8 cellular contexts compared by ENCODE assay signal in genomic region chr18:69838620-69839411, GRCh38.
DNase-seq lines count a peak whose midpoint lies in the region; ATAC-seq and TF ChIP-seq lines count a peak whose summit lies in the region.

No MANE protein-coding gene starts in this region.

- DNase-seq in activated naive CD4-positive, alpha-beta T cell treated with anti-CD3 and anti-CD28 coated beads, Interleukin-2, amount 50 U/mL, for 72 hours (ENCODE audit: low spot score in 2 of 2) = peak in 1 of 2 donors; percentile 9
- DNase-seq in activated naive CD4-positive, alpha-beta T cell treated with anti-CD3 and anti-CD28 coated beads, Interleukin-2, amount 10 ng/mL, durations not matched to agents 7 days and 5 days = no peak
- DNase-seq in HS-27A (ENCODE audit: low read depth) (peak; percentile 22), WTC11 (ENCODE audit: low spot score) (peak; percentile 76), NCI-H2107 (lab: John Stamatoyannopoulos, UW) (no peak), NK-92 (lab: John Stamatoyannopoulos, UW; ENCODE audit: unreplicated experiment) (no peak)
- peak; percentile 44 for DNase-seq in stimulated activated CD8-positive, alpha-beta memory T cell treated with anti-CD3 and anti-CD28 coated beads, Interleukin-4, amount 100 ng/mL, for 48 hours

- H3K27me3 Mint-ChIP-seq in activated naive CD4-positive, alpha-beta T cell treated with anti-CD3 and anti-CD28 coated beads, Interleukin-2, amount 10 ng/mL, durations not matched to agents 7 days and 5 days = no peaks in the 10 kb centered on the region
- no peaks in the 10 kb centered on the region for H3K27me3 Mint-ChIP-seq in WTC11 (ENCODE audit: low read depth)

- no peaks in the 10 kb centered on the region for H3K9me3 Mint-ChIP-seq in activated naive CD4-positive, alpha-beta T cell treated with anti-CD3 and anti-CD28 coated beads, Interleukin-2, amount 50 U/mL, for 72 hours
- H3K9me3 Mint-ChIP-seq in activated naive CD4-positive, alpha-beta T cell treated with anti-CD3 and anti-CD28 coated beads, Interleukin-2, amount 10 ng/mL, durations not matched to agents 7 days and 5 days = no peaks in the 10 kb centered on the region
- 0 out of 2 replicates have a peak, but pooled peaks cover 3% of the 10 kb centered on the region for H3K9me3 Mint-ChIP-seq in WTC11

- no peak for TF ChIP-seq CTCF in WTC11 (IDR thresholded peaks at IDR 0.05)

- no peaks in the 10 kb centered on the region for H3K4me1 Mint-ChIP-seq in activated naive CD4-positive, alpha-beta T cell treated with anti-CD3 and anti-CD28 coated beads, Interleukin-2, amount 10 ng/mL, durations not matched to agents 7 days and 5 days
- H3K4me1 Mint-ChIP-seq in WTC11 = peaks cover 8% of the 10 kb centered on the region

- CTCF ChIA-PET in activated naive CD4-positive, alpha-beta T cell treated with anti-CD3 and anti-CD28 coated beads, Interleukin-2, amount 10 ng/mL, durations not matched to agents 7 days and 5 days (lab: Charles Lee) = interaction anchor here (0.9 to 1.9 kb wide), 3 partner anchors 18 to 245 kb away, joined by 3 to 5 read pairs (median 4); no protein-coding TSS in a partner anchor
- CTCF ChIA-PET in WTC11 (lab: Charles Lee) = interaction anchor here (0.6 to 1.4 kb wide), 3 partner anchors 16 to 172 kb away, joined by 3 read pairs; no protein-coding TSS in a partner anchor

- H3K36me3 Mint-ChIP-seq in activated naive CD4-positive, alpha-beta T cell treated with anti-CD3 and anti-CD28 coated beads, Interleukin-2, amount 50 U/mL, for 72 hours = peaks cover 0 to 18% of the 10 kb centered on the region in 2 donors
- H3K36me3 Mint-ChIP-seq in activated naive CD4-positive, alpha-beta T cell treated with anti-CD3 and anti-CD28 coated beads, Interleukin-2, amount 10 ng/mL, durations not matched to agents 7 days and 5 days = peaks cover 8% of the 10 kb centered on the region
- H3K36me3 Mint-ChIP-seq in WTC11 = no peaks in the 10 kb centered on the region

- POLR2A ChIA-PET in WTC11 (lab: Charles Lee) = interaction anchor here (0.7 to 0.9 kb wide), 2 partner anchors 10 to 509 kb away, joined by 4 read pairs; no protein-coding TSS in a partner anchor

- H3K4me3 Mint-ChIP-seq in activated naive CD4-positive, alpha-beta T cell treated with anti-CD3 and anti-CD28 coated beads, Interleukin-2, amount 10 ng/mL, durations not matched to agents 7 days and 5 days = no peak overlapping the region
- H3K4me3 Mint-ChIP-seq in WTC11 = no peak overlapping the region

- no peak overlapping the region for H3K27ac Mint-ChIP-seq in activated naive CD4-positive, alpha-beta T cell treated with anti-CD3 and anti-CD28 coated beads, Interleukin-2, amount 50 U/mL, for 72 hours
- H3K27ac Mint-ChIP-seq in activated naive CD4-positive, alpha-beta T cell treated with anti-CD3 and anti-CD28 coated beads, Interleukin-2, amount 10 ng/mL, durations not matched to agents 7 days and 5 days = no peak overlapping the region
- H3K27ac Mint-ChIP-seq in WTC11 = no peak overlapping the region

- ATAC-seq in activated naive CD4-positive, alpha-beta T cell treated with anti-CD3 and anti-CD28 coated beads, Interleukin-2, amount 50 U/mL, for 72 hours = peak; percentile 77 to 87
- ATAC-seq in WTC11 (peak; percentile 95), HG03457 (IDR thresholded peaks at IDR 0.05; ENCODE audit: unreplicated experiment) (no peak)

TF ChIP-seq in WTC11, 78 proteins besides CTCF, POLR2A, EP300 and RAD21:
- no peak for TF ChIP-seq JUN (CRISPR knock-in tag; IDR thresholded peaks at IDR 0.05)
- TF ChIP-seq PREB (CRISPR knock-in tag; IDR thresholded peaks at IDR 0.05; ENCODE audit: borderline replicate concordance) = no peak
- TF ChIP-seq ERG (CRISPR knock-in tag; IDR thresholded peaks at IDR 0.05) = no peak
- TF ChIP-seq NFYB (CRISPR knock-in tag; conservative IDR thresholded peaks at IDR 0.05; ENCODE audit: low read depth) = no peak
- no peak for TF ChIP-seq CREB1 (CRISPR knock-in tag; IDR thresholded peaks at IDR 0.05)
- TF ChIP-seq ATF3 (CRISPR knock-in tag; conservative IDR thresholded peaks at IDR 0.05) = no peak

Comparison
In these comparisons a context has a peak if more than half of its experiments do, and no peak if none do; other contexts are left out.
1. DNase-seq: peak in HS-27A (single experiment), WTC11 (single experiment) and stimulated activated CD8-positive, alpha-beta memory T cell treated with anti-CD3 and anti-CD28 coated beads, Interleukin-4, amount 100 ng/mL, for 48 hours (single experiment); none in activated naive CD4-positive, alpha-beta T cell treated with anti-CD3 and anti-CD28 coated beads, Interleukin-2, amount 10 ng/mL, durations not matched to agents 7 days and 5 days (single experiment), NCI-H2107 (single experiment) and NK-92 (single experiment).